ENCODE assay signal across 9 cellular contexts in the genomic region with DNA sequence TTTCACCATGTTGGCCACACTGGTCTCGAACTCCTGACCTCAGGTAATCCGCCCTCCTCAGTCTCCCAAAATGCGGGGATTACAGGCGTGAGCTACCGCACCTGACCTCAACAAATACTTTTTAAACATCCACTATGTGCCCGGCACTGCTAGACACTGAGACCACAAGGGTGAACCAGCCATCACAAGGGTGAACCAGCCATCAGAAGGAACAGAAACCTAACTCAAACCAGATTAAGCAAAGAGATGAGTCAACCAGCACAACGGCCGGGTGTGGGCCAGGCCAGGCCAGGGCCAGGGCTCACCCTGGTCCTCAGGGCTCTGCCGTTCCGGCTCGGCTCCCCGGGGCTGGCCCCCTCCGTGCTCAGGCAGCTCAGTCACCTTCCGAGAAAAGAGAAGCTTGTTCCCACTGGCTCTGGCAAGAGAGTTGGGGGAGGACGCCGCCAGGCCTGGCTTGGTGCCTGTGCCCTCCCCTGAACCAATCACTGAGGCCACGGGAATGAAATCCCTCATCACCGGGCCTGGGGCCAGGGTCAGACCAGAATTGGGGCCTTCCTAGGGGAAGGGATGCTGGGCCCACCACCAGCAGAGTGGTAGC. TPM values are rescaled to one million over a fixed set of nuclear protein-coding genes. Genes with fewer than 3 reads are reported as not detected.
DNase-seq lines count a peak whose midpoint lies in the region; ATAC-seq and TF ChIP-seq lines count a peak whose summit lies in the region.
"Had no signal": no experiment of that assay in that cellular context is flagged by ENCODE, and none has a peak within 500 bp of the region (broad histone marks: within the 10 kb centered on the region; RNA-seq: fewer than 3 reads in every experiment).

No MANE protein-coding gene starts in this region.

- no peak overlapping the region for H3K4me3 ChIP-seq in choroid plexus epithelial cell (ENCODE audit: low read depth, low read length)
- no peak overlapping the region for H3K4me3 ChIP-seq in ovary
- H3K4me3 ChIP-seq in brain microvascular endothelial cell (ENCODE audit: low read depth, low read length) = no peak overlapping the region
- H3K4me3 ChIP-seq: SK-N-MC had no signal

- no peaks in the 10 kb centered on the region for H3K36me3 ChIP-seq in ovary
- H3K36me3 ChIP-seq in brain microvascular endothelial cell (replicated peaks) = no peaks in the 10 kb centered on the region

- peak; percentile 20 for DNase-seq in choroid plexus epithelial cell (ENCODE audit: low read depth)
- peak in 3 of 5 donors; percentile 51 to 59 (median 55) for DNase-seq in ovary
- no peak for DNase-seq in brain microvascular endothelial cell
- no peak for DNase-seq in HT-29 (ENCODE audit: low spot score)
- no peak for DNase-seq in erythroblast (lab: John Stamatoyannopoulos, UW)
- no peak for DNase-seq in NCI-H524 (lab: John Stamatoyannopoulos, UW)

- no peaks in the 10 kb centered on the region for H3K9me3 ChIP-seq in ovary

- H3K4me1 ChIP-seq in ovary (ENCODE audit: insufficient read depth) = peaks cover 7% of the 10 kb centered on the region

- TF ChIP-seq EP300 in ovary (IDR thresholded peaks at IDR 0.05) = no peak

- ATAC-seq in GM18498 (IDR thresholded peaks at IDR 0.05; ENCODE audit: unreplicated experiment) (peak; percentile 65), HG02938 (IDR thresholded peaks at IDR 0.05; ENCODE audit: unreplicated experiment) (peak; percentile 48)

- H3K27me3 ChIP-seq in ovary = no peaks in the 10 kb centered on the region
- no peaks in the 10 kb centered on the region for H3K27me3 ChIP-seq in brain microvascular endothelial cell (replicated peaks)

- TF ChIP-seq POLR2A in ovary (IDR thresholded peaks at IDR 0.05) (no peak), erythroblast (IDR thresholded peaks at IDR 0.05; ENCODE audit: low read length) (no peak)

- intact Hi-C loops in ovary (cut with DNase I) = loop anchor here in 1 of 4 donors (5.0 kb wide), 1 partner anchor 35 kb away; no protein-coding TSS in a partner anchor

- 45 to 65% (median 60%) methylated on average over 18 of the region's 18 CpGs for WGBS in ovary, 3 donors

- in situ Hi-C loops in brain microvascular endothelial cell (cut with HindIII; ENCODE audit: low pct_ligation_motif_present, low sequenced_read_pairs) = no loop called here

- no peak overlapping the region for H3K27ac ChIP-seq in ovary
- H3K27ac ChIP-seq in brain microvascular endothelial cell = no peak overlapping the region
- H3K27ac ChIP-seq: SK-N-MC had no signal

- TF ChIP-seq CTCF in choroid plexus epithelial cell (conservative IDR thresholded peaks at IDR 0.05; ENCODE audit: low read depth, low read length) (no peak), ovary (IDR thresholded peaks at IDR 0.05) (no peak), brain microvascular endothelial cell (IDR thresholded peaks at IDR 0.05; ENCODE audit: low read depth, low read length, missing control alignments) (no peak)

RNA-seq across cellular contexts. Expression of gene TEX44, which starts 4.4 kb away (rescaled TPM):
- total RNA-seq in ovary = not detected
- polyA plus RNA-seq in ovary = not detected
- not detected in 2 replicates for total RNA-seq in HT-29 (2014; rRNA removed; shearing (Covaris generic))

Comparison
In these comparisons a context has a peak if more than half of its experiments do, and no peak if none do; other contexts are left out.
1. DNase-seq: peak in choroid plexus epithelial cell (single experiment) and ovary (3 of 5); none in brain microvascular endothelial cell (single experiment), HT-29 (single experiment), erythroblast (0 of 2) and NCI-H524 (0 of 2).